Comparison of ENCODE assay signal across 8 cellular contexts in genomic region chr4:158729716-158730559, GRCh38. TPM values are rescaled to one million over a fixed set of nuclear protein-coding genes. Genes with fewer than 3 reads are reported as not detected.
DNase-seq lines count a peak whose midpoint lies in the region; ATAC-seq and TF ChIP-seq lines count a peak whose summit lies in the region.

No MANE protein-coding gene starts in this region.

- intact Hi-C loops in sigmoid colon (cut with DNase I): loop anchor here (1.0 to 5.0 kb wide), 2 partner anchors 120 to 717 kb away; no protein-coding TSS in a partner anchor

- TF ChIP-seq CTCF in GM06990 (IDR thresholded peaks at IDR 0.05; ENCODE audit: insufficient read depth, low read length, poor library complexity, severe bottlenecking) (peak; percentile 76), KMS-11 (conservative IDR thresholded peaks at IDR 0.05; ENCODE audit: low read depth, low read length) (peak; percentile 77), right atrium auricular region (IDR thresholded peaks at IDR 0.05) (peak; percentile 89 to 97), sigmoid colon (IDR thresholded peaks at IDR 0.05) (peak; percentile 87 to 95 (median 92))

- no peaks in the 10 kb centered on the region for H3K36me3 ChIP-seq in GM06990 (ENCODE audit: control insufficient read depth, insufficient read depth, low read length)
- no peaks in the 10 kb centered on the region for H3K36me3 ChIP-seq in KMS-11 (ENCODE audit: insufficient read depth)
- no peaks in the 10 kb centered on the region for H3K36me3 ChIP-seq in right atrium auricular region
- no peaks in the 10 kb centered on the region for H3K36me3 ChIP-seq in sigmoid colon

- no peaks in the 10 kb centered on the region for H3K27me3 ChIP-seq in GM06990 (replicated peaks; ENCODE audit: control insufficient read depth, insufficient read depth, low read length)
- H3K27me3 ChIP-seq in KMS-11 (ENCODE audit: insufficient read depth, low read depth): no peaks in the 10 kb centered on the region
- H3K27me3 ChIP-seq in right atrium auricular region: no peaks in the 10 kb centered on the region
- no peaks in the 10 kb centered on the region for H3K27me3 ChIP-seq in sigmoid colon

- no peaks in the 10 kb centered on the region for H4K20me1 ChIP-seq in KMS-11 (ENCODE audit: insufficient read depth)

- no peak overlapping the region for H3K4me3 ChIP-seq in GM06990 (replicated peaks; ENCODE audit: low read depth, low read length)
- no peak overlapping the region for H3K4me3 ChIP-seq in KMS-11 (IDR thresholded peaks at IDR 0.05; ENCODE audit: insufficient read depth, low read depth, low read length)
- H3K4me3 ChIP-seq in right atrium auricular region: no peak overlapping the region
- H3K4me3 ChIP-seq in sigmoid colon: no peak overlapping the region

- H3K27ac ChIP-seq in KMS-11 (no peak overlapping the region), right atrium auricular region (no peak overlapping the region), sigmoid colon (no peak overlapping the region)

- no peak for TF ChIP-seq POLR2A in sigmoid colon (IDR thresholded peaks at IDR 0.05)

- no peak overlapping the region for H3K9ac ChIP-seq in KMS-11

- ATAC-seq in GM21737 (IDR thresholded peaks at IDR 0.05; ENCODE audit: unreplicated experiment) (peak; percentile 82), HG03095 (IDR thresholded peaks at IDR 0.05; ENCODE audit: unreplicated experiment) (no peak)

- no peak overlapping the region for H3K4me2 ChIP-seq in KMS-11

- H3K4me1 ChIP-seq in KMS-11 (ENCODE audit: low read depth, poor library complexity, severe bottlenecking) (peaks cover 1% of the 10 kb centered on the region), right atrium auricular region (no peaks in the 10 kb centered on the region), sigmoid colon (peaks cover 0 to 4% (median 0%) of the 10 kb centered on the region in 4 donors)

- WGBS in sigmoid colon, 2 donors: 19 to 21% methylated on average over 5 of the region's 5 CpGs

- H2AFZ ChIP-seq in KMS-11 (ENCODE audit: low read depth): no peak overlapping the region

- no peak for TF ChIP-seq EP300 in sigmoid colon (IDR thresholded peaks at IDR 0.05)

- DNase-seq in GM06990 (ENCODE audit: extremely low read depth, insufficient read length) (no peak), SKM-1 (lab: John Stamatoyannopoulos, UW; ENCODE audit: unreplicated experiment) (peak; percentile 37), amygdala (lab: John Stamatoyannopoulos, UW) (peak in 52 of 56 donors; percentile 2 to 86 (median 37)), right atrium auricular region (ENCODE audit: low spot score) (peak; percentile 82), sigmoid colon (peak; percentile 77)

- H3K9me3 ChIP-seq in right atrium auricular region (no peaks in the 10 kb centered on the region), sigmoid colon (no peaks in the 10 kb centered on the region)

- H3K79me2 ChIP-seq in KMS-11 (ENCODE audit: insufficient read depth, low read depth): no peaks in the 10 kb centered on the region

RNA-seq across cellular contexts. Expression of gene PPID, which starts 6.7 kb away (rescaled TPM):
- 10 to 100 TPM; 18.0 to 31.9 TPM for total RNA-seq in right atrium auricular region
- total RNA-seq in sigmoid colon: 10 to 100 TPM; 17.8 to 54.8 (median 28.6) TPM
- 10 to 100 TPM; 17.4 to 30.1 (median 26.6) TPM for polyA plus RNA-seq in sigmoid colon

RNA-seq across cellular contexts. Expression of gene FNIP2, which starts 38.9 kb away (rescaled TPM):
- total RNA-seq in right atrium auricular region: 10 to 100 TPM; 38.3 to 42.4 TPM
- 10 to 100 TPM; 35.2 to 38.9 (median 36.5) TPM for total RNA-seq in sigmoid colon
- polyA plus RNA-seq in sigmoid colon: 10 to 100 TPM; 14.4 to 22.7 (median 17.8) TPM

RNA-seq across cellular contexts. Expression of gene ETFDH, which starts 57.8 kb away (rescaled TPM):
- 100 to 1,000 TPM in 1 of 2 donors, 10 to 100 TPM in 1; 96.6 to 156 TPM for total RNA-seq in right atrium auricular region
- total RNA-seq in sigmoid colon: 10 to 100 TPM; 30.7 to 49.9 (median 37.7) TPM
- 10 to 100 TPM; 20.4 to 74.7 (median 31.6) TPM for polyA plus RNA-seq in sigmoid colon

RNA-seq across cellular contexts. Expression of gene C4orf46, which starts 58.3 kb away (rescaled TPM):
- total RNA-seq in right atrium auricular region: 1 to 10 TPM; 3.2 to 4.2 TPM
- 1 to 10 TPM; 3.3 to 7.1 (median 5.2) TPM for total RNA-seq in sigmoid colon
- 1 to 10 TPM; 2.4 to 3.7 (median 3.7) TPM for polyA plus RNA-seq in sigmoid colon
